ENCODE assay signal across 8 cellular contexts in genomic region chr14:64504310-64504896, GRCh38. TPM values are rescaled to one million over a fixed set of nuclear protein-coding genes. Genes with fewer than 3 reads are reported as not detected.
A peak's percentile ranks its signal among the peaks of the same experiment; 100 is the strongest.
DNase-seq lines count a peak whose midpoint lies in the region; ATAC-seq and TF ChIP-seq lines count a peak whose summit lies in the region.

A gene with protein sequence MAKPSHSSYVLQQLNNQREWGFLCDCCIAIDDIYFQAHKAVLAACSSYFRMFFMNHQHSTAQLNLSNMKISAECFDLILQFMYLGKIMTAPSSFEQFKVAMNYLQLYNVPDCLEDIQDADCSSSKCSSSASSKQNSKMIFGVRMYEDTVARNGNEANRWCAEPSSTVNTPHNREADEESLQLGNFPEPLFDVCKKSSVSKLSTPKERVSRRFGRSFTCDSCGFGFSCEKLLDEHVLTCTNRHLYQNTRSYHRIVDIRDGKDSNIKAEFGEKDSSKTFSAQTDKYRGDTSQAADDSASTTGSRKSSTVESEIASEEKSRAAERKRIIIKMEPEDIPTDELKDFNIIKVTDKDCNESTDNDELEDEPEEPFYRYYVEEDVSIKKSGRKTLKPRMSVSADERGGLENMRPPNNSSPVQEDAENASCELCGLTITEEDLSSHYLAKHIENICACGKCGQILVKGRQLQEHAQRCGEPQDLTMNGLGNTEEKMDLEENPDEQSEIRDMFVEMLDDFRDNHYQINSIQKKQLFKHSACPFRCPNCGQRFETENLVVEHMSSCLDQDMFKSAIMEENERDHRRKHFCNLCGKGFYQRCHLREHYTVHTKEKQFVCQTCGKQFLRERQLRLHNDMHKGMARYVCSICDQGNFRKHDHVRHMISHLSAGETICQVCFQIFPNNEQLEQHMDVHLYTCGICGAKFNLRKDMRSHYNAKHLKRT (plus strand): TSS chr14:64504770. CDS start chr14:64521505, 16,735 bp downstream.

- H3K4me1 ChIP-seq in adrenal gland (replicated peaks in 1 of 2) (peaks cover 25 to 70% of the 10 kb centered on the region in 2 donors), heart right ventricle (peaks cover 10 to 75% (median 70%) of the 10 kb centered on the region in 9 donors)

- DNase-seq in EL (peak; percentile 87), HFF-Myc (ENCODE audit: extremely low read depth, low read depth) (peak; percentile 52), NCI-H146 (lab: John Stamatoyannopoulos, UW) (peak; percentile 88), adrenal gland (peak; percentile 80 to 91 (median 86)), heart right ventricle (peak; percentile 81 to 88), posterior vena cava (ENCODE audit: low spot score) (peak; percentile 96), type B pancreatic cell (ENCODE audit: extremely low spot score, unreplicated experiment) (peak; percentile 87)

- no peaks in the 10 kb centered on the region for H3K36me3 ChIP-seq in adrenal gland (replicated peaks in 1 of 2)
- H3K36me3 ChIP-seq in heart right ventricle: no peaks in the 10 kb centered on the region

- 0 to 1% (median 0%) methylated on average over 4 to 63 of the region's 63 CpGs for WGBS in adrenal gland, 4 donors
- WGBS in heart right ventricle, 2 donors: 0% methylated on average over 53 to 63 of the region's 63 CpGs

- H3K27ac Mint-ChIP-seq in type B pancreatic cell: peak within 1 kb of the TSS; percentile 95

- ATAC-seq in heart right ventricle: peak; percentile 54 to 78 (median 64)

- TF ChIP-seq POLR2A in adrenal gland (IDR thresholded peaks at IDR 0.05): peak; percentile 87 to 96

- H3K27ac ChIP-seq in adrenal gland (peak within 1 kb of the TSS; percentile 93 to 100 (median 99)), heart right ventricle (peak within 1 kb of the TSS; percentile 97 to 100 (median 99))

- H3K27me3 ChIP-seq in adrenal gland: no peaks in the 10 kb centered on the region
- H3K27me3 ChIP-seq in heart right ventricle: no peaks in the 10 kb centered on the region

- TF ChIP-seq CTCF in HFF-Myc (IDR thresholded peaks at IDR 0.05; ENCODE audit: low read depth, low read length, missing control alignments) (no peak), adrenal gland (IDR thresholded peaks at IDR 0.05) (no peak), heart right ventricle (IDR thresholded peaks at IDR 0.05) (no peak), type B pancreatic cell (conservative IDR thresholded peaks at IDR 0.05) (no peak)

- peak within 1 kb of the TSS; percentile 98 for H3K4me3 Mint-ChIP-seq in type B pancreatic cell

- no peaks in the 10 kb centered on the region for H3K9me3 Mint-ChIP-seq in type B pancreatic cell

- H3K27me3 Mint-ChIP-seq in type B pancreatic cell: no peaks in the 10 kb centered on the region

- H3K36me3 Mint-ChIP-seq in type B pancreatic cell: peaks cover 3% of the 10 kb centered on the region

- H3K4me3 ChIP-seq in HFF-Myc (replicated peaks; ENCODE audit: low read depth, low read length) (peak within 1 kb of the TSS; percentile 84), adrenal gland (peak within 1 kb of the TSS; percentile 66 to 89 (median 74)), heart right ventricle (peak within 1 kb of the TSS; percentile 66 to 97 (median 79))

- intact Hi-C loops in T-helper 1 cell treated with Interleukin-12 subunit alpha and Interleukin-12 subunit beta and Interleukin-4 antibody, amounts not matched to agents 30 ng/mL and 1 ng/mL, for 36 hours (cut with micrococcal nuclease): loop anchor here (5.0 kb wide), 2 partner anchors 218 to 1027 kb away; no protein-coding TSS in a partner anchor
- intact Hi-C loops in adrenal gland (cut with DNase I): no loop called here
- intact Hi-C loops in heart right ventricle (cut with DNase I): loop anchor here in 1 of 10 donors (10.0 kb wide), 1 partner anchor 160 kb away; no protein-coding TSS in a partner anchor
- intact Hi-C loops in posterior vena cava (cut with DNase I): no loop called here

- peaks cover 60% of the 10 kb centered on the region for H3K4me1 Mint-ChIP-seq in type B pancreatic cell (ENCODE audit: unreplicated experiment)

- H3K9me3 ChIP-seq in adrenal gland (replicated peaks in 1 of 3) (no peaks in the 10 kb centered on the region), heart right ventricle (no peaks in the 10 kb centered on the region)

RNA-seq across cellular contexts. Expression of the gene that starts here (rescaled TPM):
- total RNA-seq in T-helper 1 cell treated with Interleukin-12 subunit alpha and Interleukin-12 subunit beta and Interleukin-4 antibody, amounts not matched to agents 30 ng/mL and 1 ng/mL, for 36 hours: 77.6 and 78.4 TPM in 2 replicates
- total RNA-seq in adrenal gland: 10 to 100 TPM; 19.8 to 37.2 (median 30.9) TPM
- polyA plus RNA-seq in adrenal gland: 10 to 100 TPM; 15.1 to 25.9 (median 19.4) TPM
- 10 to 100 TPM; 17.4 to 26.4 (median 20.6) TPM for total RNA-seq in heart right ventricle
- 10 to 100 TPM in 1 of 2 donors, 1 to 10 TPM in 1; 5.6 to 26.0 TPM for polyA plus RNA-seq in heart right ventricle
- total RNA-seq in posterior vena cava: 10 to 100 TPM; 34.7 to 34.8 TPM
- total RNA-seq in type B pancreatic cell (ENCODE audit: low replicate concordance): 33.5 and 43.2 TPM in 2 replicates

Comparison
In these comparisons a context has a peak if more than half of its experiments do, and no peak if none do; other contexts are left out.
1. Peak in every context shown above with its lines: DNase-seq, ATAC-seq, H3K4me3 ChIP-seq and H3K27ac ChIP-seq.